In genomic region chr11:65454311-65454695, GRCh38 we compare ENCODE assay signal across 8 cellular contexts. TPM values are rescaled to one million over a fixed set of nuclear protein-coding genes. Genes with fewer than 3 reads are reported as not detected.
DNase-seq lines count a peak whose midpoint lies in the region; TF ChIP-seq lines count a peak whose summit lies in the region.

No MANE protein-coding gene starts in this region.

- H3K27me3 ChIP-seq in SJSA1 (replicated peaks): no peaks in the 10 kb centered on the region

- H3K27ac ChIP-seq in SJSA1: peak overlapping the region; percentile 64

- H3K36me3 ChIP-seq in SJSA1: no peaks in the 10 kb centered on the region

- H3K4me1 ChIP-seq in SJSA1 (replicated peaks): peaks cover 32% of the 10 kb centered on the region

- H3K9me3 ChIP-seq in SJSA1 (replicated peaks): no peaks in the 10 kb centered on the region

- no peak for TF ChIP-seq CTCF in retinal pigment epithelial cell (conservative IDR thresholded peaks at IDR 0.05; ENCODE audit: low read depth, low read length)

- DNase-seq in EH (ENCODE audit: low read depth) (peak; percentile 85), SJSA1 (ENCODE audit: low read depth in 1 of 2, low spot score in 2 of 2) (peak in 1 of 2 experiments; percentile 83), fibroblast of peridontal ligament (ENCODE audit: extremely low read depth) (peak; percentile 58), retinal pigment epithelial cell (ENCODE audit: low read depth) (no peak), NCI-H1417 treated with DMSO at 0.1 percent for 48 hours (lab: John Stamatoyannopoulos, UW) (no peak), SHP77 (lab: John Stamatoyannopoulos, UW) (no peak), NCI-H1930 (lab: John Stamatoyannopoulos, UW) (no peak), NK-92 (lab: John Stamatoyannopoulos, UW; ENCODE audit: unreplicated experiment) (no peak)

- peak overlapping the region; percentile 47 for H3K4me3 ChIP-seq in SJSA1
- H3K4me3 ChIP-seq in retinal pigment epithelial cell (ENCODE audit: low read length): peak overlapping the region; percentile 64

RNA-seq across cellular contexts. Expression of gene NEAT1, which starts 31.7 kb away (rescaled TPM):
- total RNA-seq in SJSA1 (2014; rRNA removed; shearing (Covaris generic)): 6.9 and 12.1 TPM in 2 replicates

RNA-seq across cellular contexts. Expression of gene MALAT1, which starts 44.5 kb away (rescaled TPM):
- total RNA-seq in SJSA1 (2014; rRNA removed; shearing (Covaris generic)): 1,620 and 2,210 TPM in 2 replicates

Comparison
In these comparisons a context has a peak if more than half of its experiments do, and no peak if none do; other contexts are left out.
1. DNase-seq: peak in EH (single experiment) and fibroblast of peridontal ligament (single experiment); none in retinal pigment epithelial cell (single experiment), NCI-H1417 treated with DMSO at 0.1 percent for 48 hours (single experiment), SHP77 (0 of 2), NCI-H1930 (0 of 2) and NK-92 (single experiment).